In the genomic region with DNA sequence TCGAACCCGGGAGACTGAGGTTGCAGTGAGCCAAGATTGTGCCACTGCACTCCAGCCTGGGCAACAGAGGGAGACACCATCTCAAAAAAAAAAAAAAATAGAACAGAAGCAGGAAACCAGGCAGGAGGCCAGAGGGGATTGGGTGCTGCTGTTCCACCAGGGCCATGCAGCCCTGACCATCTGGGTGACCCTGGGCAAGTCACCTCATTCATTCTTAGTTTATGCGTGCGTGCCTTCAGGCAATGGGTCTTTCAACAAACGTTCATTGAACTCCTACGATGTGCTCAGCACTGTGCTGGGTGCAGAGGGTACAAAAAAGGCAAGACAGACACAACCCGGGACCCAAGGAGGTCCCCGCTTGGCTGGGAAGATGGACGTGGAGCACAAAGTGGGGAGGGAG, we compare ENCODE assay signal across 18 cellular contexts. TPM values are rescaled to one million over a fixed set of nuclear protein-coding genes. Genes with fewer than 3 reads are reported as not detected.
"Had no signal": no experiment of that assay in that cellular context is flagged by ENCODE, and none has a peak within 500 bp of the region (broad histone marks: within the 10 kb centered on the region; RNA-seq: fewer than 3 reads in every experiment).

No MANE protein-coding gene starts in this region.

- H3K9me3 ChIP-seq: ascending aorta, breast epithelium, upper lobe of left lung had no signal

- H3K27me3 ChIP-seq: ascending aorta, breast epithelium, upper lobe of left lung had no signal

- H3K9ac ChIP-seq: parathyroid adenoma had no signal

- H3K27ac Mint-ChIP-seq: activated B cell treated with CpG ODN at 0.5 μM for 24 hours; activated CD4-positive, alpha-beta memory T cell treated with anti-CD3 and anti-CD28 coated beads, Interleukin-2, amount 10 ng/mL, durations not matched to agents 7 days and 5 days; activated naive CD4-positive, alpha-beta T cell treated with anti-CD3 and anti-CD28 coated beads for 36 hours; activated T-cell treated with anti-CD3 and anti-CD28 coated beads, Interleukin-2, amount 50 U/mL, for 24 hours; T-helper 2 cell treated with Interferon-gamma antibody and Interleukin-4, amounts not matched to agents 5 μg/mL and 100 μg/mL, for 36 hours had no signal

- H3K27ac ChIP-seq: parathyroid adenoma had no signal

- FAIRE-seq: frontal cortex had no signal

- H3K36me3 Mint-ChIP-seq: memory B cell; naive thymus-derived CD4-positive, alpha-beta T cell had no signal

- H3K36me3 ChIP-seq: ascending aorta, breast epithelium, upper lobe of left lung had no signal

- H3K4me3 Mint-ChIP-seq: activated B cell treated with CpG ODN at 0.5 μM for 24 hours; activated CD4-positive, alpha-beta memory T cell treated with anti-CD3 and anti-CD28 coated beads, Interleukin-2, amount 10 ng/mL, durations not matched to agents 7 days and 5 days; activated naive CD4-positive, alpha-beta T cell treated with anti-CD3 and anti-CD28 coated beads for 36 hours; activated T-cell treated with anti-CD3 and anti-CD28 coated beads, Interleukin-2, amount 50 U/mL, for 24 hours; memory B cell; naive thymus-derived CD4-positive, alpha-beta T cell; T-helper 2 cell treated with Interferon-gamma antibody and Interleukin-4, amounts not matched to agents 5 μg/mL and 100 μg/mL, for 36 hours had no signal

- H3K27me3 Mint-ChIP-seq: activated B cell treated with CpG ODN at 0.5 μM for 24 hours, memory B cell had no signal

- H3K79me2 ChIP-seq: parathyroid adenoma had no signal

- DNase-seq: activated B cell treated with CpG ODN at 0.5 μM for 24 hours; activated CD4-positive, alpha-beta memory T cell treated with anti-CD3 and anti-CD28 coated beads, Interleukin-2, amount 10 ng/mL, durations not matched to agents 7 days and 5 days; activated CD4-positive, alpha-beta T cell treated with anti-CD3 and anti-CD28 coated beads for 4 hours; activated naive CD4-positive, alpha-beta T cell treated with anti-CD3 and anti-CD28 coated beads for 36 hours; activated T-cell treated with anti-CD3 and anti-CD28 coated beads, Interleukin-2, amount 50 U/mL, for 24 hours; cerebellar nuclear complex; cortex of kidney; effector CD4-positive, alpha-beta T cell; kidney glomerular epithelial cell; naive thymus-derived CD4-positive, alpha-beta T cell; stimulated activated naive CD4-positive, alpha-beta T cell had no signal

- H3K9me3 Mint-ChIP-seq: activated B cell treated with CpG ODN at 0.5 μM for 24 hours; activated CD4-positive, alpha-beta memory T cell treated with anti-CD3 and anti-CD28 coated beads, Interleukin-2, amount 10 ng/mL, durations not matched to agents 7 days and 5 days; activated naive CD4-positive, alpha-beta T cell treated with anti-CD3 and anti-CD28 coated beads for 36 hours; activated T-cell treated with anti-CD3 and anti-CD28 coated beads, Interleukin-2, amount 50 U/mL, for 24 hours; memory B cell; naive thymus-derived CD4-positive, alpha-beta T cell; T-helper 2 cell treated with Interferon-gamma antibody and Interleukin-4, amounts not matched to agents 5 μg/mL and 100 μg/mL, for 36 hours had no signal

- ATAC-seq: naive thymus-derived CD4-positive, alpha-beta T cell had no signal

RNA-seq across cellular contexts. Expression of a gene that starts 56.3 kb away (rescaled TPM):
- total RNA-seq: activated B cell treated with CpG ODN at 0.5 μM for 24 hours had no signal
